In genomic region chr1:232912845-232913580, GRCh38 we compare ENCODE assay signal across 16 cellular contexts. TPM values are rescaled to one million over a fixed set of nuclear protein-coding genes. Genes with fewer than 3 reads are reported as not detected.
DNase-seq lines count a peak whose midpoint lies in the region; ATAC-seq and TF ChIP-seq lines count a peak whose summit lies in the region.
"Had no signal": no experiment of that assay in that cellular context is flagged by ENCODE, and none has a peak within 500 bp of the region (broad histone marks: within the 10 kb centered on the region; RNA-seq: fewer than 3 reads in every experiment).

No MANE protein-coding gene starts in this region.

- H3K27me3 ChIP-seq in heart left ventricle (no peaks in the 10 kb centered on the region), right cardiac atrium (ENCODE audit: control insufficient read depth, insufficient read depth) (no peaks in the 10 kb centered on the region), PC-3 (ENCODE audit: low read length) (no peaks in the 10 kb centered on the region), upper lobe of right lung (no peaks in the 10 kb centered on the region)

- no peak overlapping the region for H3K4me3 Mint-ChIP-seq in activated CD4-positive, alpha-beta T cell treated with anti-CD3 and anti-CD28 coated beads for 36 hours
- H3K4me3 Mint-ChIP-seq: CD14-positive monocyte; CD8-positive, alpha-beta T cell; GM23338 had no signal

- H3K4me1 ChIP-seq in heart left ventricle (peaks cover 0 to 12% (median 4%) of the 10 kb centered on the region in 12 donors), right cardiac atrium (ENCODE audit: control insufficient read depth, insufficient read depth, low read length) (no peaks in the 10 kb centered on the region), PC-3 (ENCODE audit: insufficient read depth, low read length) (no peaks in the 10 kb centered on the region), upper lobe of right lung (no peaks in the 10 kb centered on the region)

- H3K4me3 ChIP-seq in heart left ventricle = no peak overlapping the region
- no peak overlapping the region for H3K4me3 ChIP-seq in right cardiac atrium (ENCODE audit: low read length)
- H3K4me3 ChIP-seq in PC-3 (ENCODE audit: low read length) = no peak overlapping the region
- H3K4me3 ChIP-seq in upper lobe of right lung = no peak overlapping the region
- H3K4me3 ChIP-seq: GM23338 had no signal

- no peaks in the 10 kb centered on the region for H3K36me3 ChIP-seq in heart left ventricle
- no peaks in the 10 kb centered on the region for H3K36me3 ChIP-seq in PC-3 (ENCODE audit: low read depth, low read length)
- no peaks in the 10 kb centered on the region for H3K36me3 ChIP-seq in upper lobe of right lung

- no peak overlapping the region for H3K4me2 ChIP-seq in PC-3 (ENCODE audit: low read length)
- H3K4me2 ChIP-seq: GM23338 had no signal

- WGBS in heart left ventricle, 4 donors = 62 to 79% (median 67%) methylated on average over 3 of the region's 3 CpGs
- 64% methylated on average over 3 of the region's 3 CpGs for WGBS in right cardiac atrium

- H3K9me3 Mint-ChIP-seq in activated CD4-positive, alpha-beta T cell treated with anti-CD3 and anti-CD28 coated beads for 36 hours (ENCODE audit: low read depth) = no peaks in the 10 kb centered on the region
- H3K9me3 Mint-ChIP-seq: CD8-positive, alpha-beta T cell; GM23338 had no signal

- no peak for TF ChIP-seq POLR2A in heart left ventricle (IDR thresholded peaks at IDR 0.05)

- peaks cover 40% of the 10 kb centered on the region for H3K4me1 Mint-ChIP-seq in activated CD4-positive, alpha-beta T cell treated with anti-CD3 and anti-CD28 coated beads for 36 hours

- CTCF ChIA-PET in PC-3 (lab: Charles Lee) = no interaction called here
- CTCF ChIA-PET in activated CD4-positive, alpha-beta T cell treated with anti-CD3 and anti-CD28 coated beads for 36 hours (lab: Charles Lee) = no interaction called here

- intact Hi-C loops in heart left ventricle (cut with DNase I) = no loop called here
- intact Hi-C loops in right cardiac atrium (cut with DNase I) = loop anchor here in 1 of 4 donors (10.0 kb wide), 1 partner anchor 98 kb away; no protein-coding TSS in a partner anchor
- intact Hi-C loops in PC-3 (cut with micrococcal nuclease) = no loop called here
- intact Hi-C loops in upper lobe of right lung (cut with DNase I) = no loop called here
- intact Hi-C loops in activated CD4-positive, alpha-beta T cell treated with anti-CD3 and anti-CD28 coated beads for 36 hours (cut with DNase I, micrococcal nuclease) = no loop called here

- no peak overlapping the region for H3K27ac Mint-ChIP-seq in activated CD4-positive, alpha-beta T cell treated with anti-CD3 and anti-CD28 coated beads for 36 hours
- H3K27ac Mint-ChIP-seq: CD14-positive monocyte; CD8-positive, alpha-beta T cell; GM23338 had no signal

- H3K9me3 ChIP-seq in heart left ventricle (no peaks in the 10 kb centered on the region), right cardiac atrium (ENCODE audit: control insufficient read depth, low read length) (no peaks in the 10 kb centered on the region), PC-3 (ENCODE audit: low read length) (no peaks in the 10 kb centered on the region), upper lobe of right lung (no peaks in the 10 kb centered on the region)

- peak in 1 of 5 donors; percentile 13 for DNase-seq in heart left ventricle
- DNase-seq in right cardiac atrium = no peak
- DNase-seq in PC-3 = no peak
- DNase-seq in fibroblast of peridontal ligament (ENCODE audit: extremely low read depth) = peak; percentile 10
- DNase-seq in upper lobe of right lung = no peak
- DNase-seq in activated CD4-positive, alpha-beta T cell treated with anti-CD3 and anti-CD28 coated beads for 36 hours = no peak
- no peak for DNase-seq in activated CD4-positive, alpha-beta T cell treated with anti-CD3 and anti-CD28 coated beads, Interleukin-2, amount 50 U/mL, for 48 hours
- DNase-seq: CD8-positive, alpha-beta T cell; COR-L47; DND-41; GDM1; H7 had no signal

- peak overlapping the region in 10 of 12 donors; percentile 25 to 74 (median 46) for H3K27ac ChIP-seq in heart left ventricle
- H3K27ac ChIP-seq in right cardiac atrium (ENCODE audit: low read length) = no peak overlapping the region
- H3K27ac ChIP-seq in PC-3 (ENCODE audit: low read length) = no peak overlapping the region
- H3K27ac ChIP-seq in upper lobe of right lung = peak overlapping the region; percentile 38
- H3K27ac ChIP-seq: 22Rv1, HL-60 had no signal

- H3K36me3 Mint-ChIP-seq in activated CD4-positive, alpha-beta T cell treated with anti-CD3 and anti-CD28 coated beads for 36 hours (ENCODE audit: low read depth) = no peaks in the 10 kb centered on the region
- H3K36me3 Mint-ChIP-seq: CD14-positive monocyte; CD8-positive, alpha-beta T cell had no signal

- no peak overlapping the region for H3K9ac ChIP-seq in PC-3 (ENCODE audit: low read length)

- peak in 2 of 4 donors; percentile 32 to 68 for ATAC-seq in heart left ventricle
- no peak for ATAC-seq in right cardiac atrium
- ATAC-seq in PC-3 = peak; percentile 78
- ATAC-seq in upper lobe of right lung = no peak
- ATAC-seq in activated CD4-positive, alpha-beta T cell treated with anti-CD3 and anti-CD28 coated beads for 36 hours = no peak
- ATAC-seq: CD8-positive, alpha-beta T cell; GM23338 had no signal

- no TSS peak for BruUV-seq in PC-3 (replicated peaks; lab: Mats Ljungman, UMichigan)

- peaks cover 4% of the 10 kb centered on the region for H3K27me3 Mint-ChIP-seq in activated CD4-positive, alpha-beta T cell treated with anti-CD3 and anti-CD28 coated beads for 36 hours

- POLR2A ChIA-PET in PC-3 (lab: Charles Lee; ENCODE audit: unreplicated experiment) = no interaction called here
- POLR2A ChIA-PET in activated CD4-positive, alpha-beta T cell treated with anti-CD3 and anti-CD28 coated beads for 36 hours (lab: Charles Lee) = no interaction called here

- H2AFZ ChIP-seq in PC-3 (ENCODE audit: low read length) = no peak overlapping the region
- H2AFZ ChIP-seq: GM23338 had no signal

- 0 out of 2 replicates have a peak, but pooled peaks cover 2% of the 10 kb centered on the region for H3K9me2 ChIP-seq in PC-3 (replicated peaks; ENCODE audit: low read length)

- H3F3A ChIP-seq in PC-3 (ENCODE audit: low read length, unreplicated experiment) = no peaks in the 10 kb centered on the region

- TF ChIP-seq CTCF in heart left ventricle (IDR thresholded peaks at IDR 0.05) (no peak), PC-3 (conservative IDR thresholded peaks at IDR 0.05; ENCODE audit: low read depth, low read length) (no peak), upper lobe of right lung (IDR thresholded peaks at IDR 0.05) (no peak)

- H4K20me1 ChIP-seq in PC-3 (ENCODE audit: low read length) = no peaks in the 10 kb centered on the region

- no peaks in the 10 kb centered on the region for H3K79me2 ChIP-seq in PC-3 (ENCODE audit: low read length)

RNA-seq across cellular contexts. Expression of gene NTPCR, which starts 37.4 kb away (rescaled TPM):
- total RNA-seq in heart left ventricle (10 to 100 TPM; 29.6 to 62.9 (median 57.7) TPM), right cardiac atrium (10 to 100 TPM; 55.7 to 67.5 (median 56.8) TPM), PC-3 (2014; rRNA removed) (17.5 and 43.1 TPM in 2 replicates), upper lobe of right lung (28.7 TPM)
- polyA plus RNA-seq in heart left ventricle (10 to 100 TPM; 70.3 to 81.8 TPM), right cardiac atrium (114 TPM)
- 10 to 100 TPM; 37.4 to 51.9 TPM for total RNA-seq in activated CD4-positive, alpha-beta T cell treated with anti-CD3 and anti-CD28 coated beads for 36 hours

Comparison
In these comparisons a context has a peak if more than half of its experiments do, and no peak if none do; other contexts are left out.
1. H3K27ac ChIP-seq: peak in heart left ventricle (10 of 12) and upper lobe of right lung (single experiment); none in right cardiac atrium (single experiment) and PC-3 (single experiment).